In the genomic region with DNA sequence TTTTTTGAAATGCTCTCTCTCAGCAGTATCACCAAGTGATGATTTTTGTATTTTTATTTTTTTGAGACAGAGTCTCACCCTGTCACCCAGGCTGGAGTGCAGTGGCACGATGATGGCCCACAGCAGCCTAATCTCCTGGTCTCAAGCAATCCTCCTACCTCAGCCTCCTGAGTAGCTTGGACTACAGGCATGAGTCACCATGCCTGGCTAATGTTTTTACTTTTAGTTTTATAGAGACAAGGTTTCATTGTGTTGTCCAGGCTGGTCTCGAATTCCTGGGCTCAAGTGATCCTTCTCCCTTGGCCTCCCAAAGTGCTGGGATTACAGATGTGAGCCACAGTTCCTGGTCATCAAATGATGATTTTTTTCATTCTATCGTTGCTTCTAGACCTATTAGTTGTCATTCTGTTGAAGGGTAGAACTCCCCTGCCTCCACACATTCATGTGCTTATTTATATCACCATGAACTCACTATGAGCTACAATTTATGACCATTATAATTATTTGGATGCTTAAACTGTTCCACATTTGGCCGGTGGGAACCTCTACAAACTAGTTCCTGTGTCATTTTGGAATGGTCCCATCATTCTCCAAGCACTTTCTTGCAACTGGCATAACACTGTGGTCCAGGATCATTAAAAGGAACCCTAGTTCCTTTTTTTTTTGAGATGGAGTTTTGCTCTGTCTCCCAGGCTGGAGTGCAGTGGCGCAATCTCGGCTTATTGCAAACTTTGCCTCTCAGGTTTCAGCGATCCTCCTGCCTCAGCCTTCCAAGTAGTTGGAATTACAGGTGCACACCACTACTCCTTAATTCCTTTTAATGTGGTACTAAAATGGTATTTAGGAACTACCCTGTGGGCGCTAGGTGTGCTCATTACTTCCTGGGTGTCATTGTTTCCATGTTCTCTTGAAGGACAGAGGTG, we compare ENCODE assay signal across 1 cellular context.
A peak's percentile ranks its signal among the peaks of the same experiment; 100 is the strongest.
TF ChIP-seq lines count a peak whose summit lies in the region.

No MANE protein-coding gene starts in this region.

TF ChIP-seq in HepG2, 621 proteins besides CTCF, POLR2A, EP300 and RAD21:
- 0 out of 2 replicates have a peak, but pooled peaks have one; percentile 34 for TF ChIP-seq FOSL2 (CRISPR knock-in tag; IDR thresholded peaks at IDR 0.05)
- no peak for TF ChIP-seq MXD1 (CRISPR knock-in tag; IDR thresholded peaks at IDR 0.05)
TF ChIP-seq in HepG2: peak in this region for 1.
